ENCODE assay signal across 27 cellular contexts in the genomic region with DNA sequence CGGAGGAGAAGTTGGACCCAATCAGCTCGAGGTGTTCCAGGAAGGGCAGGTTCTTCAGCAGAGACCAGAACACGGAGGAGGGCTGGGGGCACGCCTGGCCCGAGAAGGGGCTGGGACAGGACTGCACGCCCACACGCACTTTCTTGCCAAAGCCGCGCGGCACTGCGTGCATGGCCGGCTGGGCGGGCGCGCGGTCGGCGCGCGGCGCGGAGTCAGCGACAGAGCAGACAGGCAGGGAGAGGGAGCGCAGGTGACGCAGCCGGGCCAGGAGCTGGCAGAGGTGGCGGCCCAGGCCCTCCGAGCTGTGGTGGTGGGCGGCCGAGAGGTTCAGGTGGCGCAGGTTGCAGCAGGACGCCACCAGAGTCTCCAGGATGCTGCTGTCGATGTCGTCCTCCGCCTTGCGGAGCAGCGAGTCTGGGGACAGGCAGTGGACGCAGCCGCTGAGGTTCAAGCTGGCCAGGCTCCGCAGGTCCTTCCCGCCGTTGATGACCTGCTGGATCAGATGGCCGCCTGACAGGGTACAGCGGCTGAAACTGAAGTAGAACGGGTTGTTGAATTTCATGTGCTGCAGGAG.
"Had no signal": no experiment of that assay in that cellular context is flagged by ENCODE, and none has a peak within 500 bp of the region (broad histone marks: within the 10 kb centered on the region; RNA-seq: fewer than 3 reads in every experiment).

No MANE protein-coding gene starts in this region.

- H3K27ac ChIP-seq: epithelial cell of prostate, gastrocnemius medialis, neural progenitor cell, pancreas, right lobe of liver, thoracic aorta, tibial nerve, upper lobe of left lung, uterus had no signal

- DNase-seq: cortex of kidney; effector memory CD8-positive, alpha-beta T cell; foreskin fibroblast; gastrocnemius medialis; kidney; mesenchymal stem cell; mucosa of descending colon; naive B cell; occipital lobe; pancreas; right lobe of liver; small intestine; stimulated activated CD4-positive, alpha-beta T cell treated with anti-CD3 and anti-CD28 coated beads, Interleukin-15, amount 100 ng/mL, for 24 hours; stimulated activated CD4-positive, alpha-beta T cell treated with anti-CD3 and anti-CD28 coated beads, Interleukin-2, amount 100 ng/mL, for 48 hours; stimulated activated naive B cell treated with anti-CD40 and anti-IgM and Interleukin-4, amounts not matched to agents 10 μg/mL and 1 μg/mL and 100 μg/mL, for 72 hours; uterus had no signal

- H3K27me3 ChIP-seq: gastrocnemius medialis, neural progenitor cell, pancreas, right lobe of liver, tibial nerve, upper lobe of left lung, uterus had no signal

- H3K9me3 Mint-ChIP-seq: effector memory CD8-positive, alpha-beta T cell; mesothelial cell of epicardium; naive B cell; nephron; neural progenitor cell; stimulated activated naive B cell treated with anti-CD40 and anti-IgM and Interleukin-4, amounts not matched to agents 10 μg/mL and 1 μg/mL and 100 μg/mL, for 72 hours; stimulated activated naive CD8-positive, alpha-beta T cell treated with anti-CD3 and anti-CD28 coated beads, Interleukin-15, Interleukin-2, amounts not matched to agents 100 ng/mL and 50 ng/mL, for 24 hours had no signal

- H3K27ac Mint-ChIP-seq: effector memory CD8-positive, alpha-beta T cell; mesothelial cell of epicardium; nephron; neural progenitor cell; stimulated activated naive B cell treated with anti-CD40 and anti-IgM and Interleukin-4, amounts not matched to agents 10 μg/mL and 1 μg/mL and 100 μg/mL, for 72 hours; stimulated activated naive CD8-positive, alpha-beta T cell treated with anti-CD3 and anti-CD28 coated beads, Interleukin-15, Interleukin-2, amounts not matched to agents 100 ng/mL and 50 ng/mL, for 24 hours had no signal

- H3K4me3 ChIP-seq: gastrocnemius medialis, lung, mucosa of descending colon, neural progenitor cell, pancreas, right lobe of liver, thoracic aorta, tibial nerve, upper lobe of left lung, uterus had no signal

- H3K9me3 ChIP-seq: gastrocnemius medialis, mucosa of descending colon, pancreas, right lobe of liver, thoracic aorta, tibial nerve, upper lobe of left lung, uterus had no signal

- ATAC-seq: effector memory CD8-positive, alpha-beta T cell; esophagus mucosa; gastrocnemius medialis; left lobe of liver; mucosa of descending colon; pancreas; right lobe of liver; stimulated activated naive B cell treated with anti-CD40 and anti-IgM and Interleukin-4, amounts not matched to agents 10 μg/mL and 1 μg/mL and 100 μg/mL, for 72 hours had no signal

- FAIRE-seq: kidney, pancreas, small intestine had no signal

- H3K27me3 Mint-ChIP-seq: effector memory CD8-positive, alpha-beta T cell; naive B cell; stimulated activated naive B cell treated with anti-CD40 and anti-IgM and Interleukin-4, amounts not matched to agents 10 μg/mL and 1 μg/mL and 100 μg/mL, for 72 hours; stimulated activated naive CD8-positive, alpha-beta T cell treated with anti-CD3 and anti-CD28 coated beads, Interleukin-15, Interleukin-2, amounts not matched to agents 100 ng/mL and 50 ng/mL, for 24 hours had no signal

- H3K4me1 ChIP-seq: neural progenitor cell, upper lobe of left lung, uterus had no signal

- H3K4me2 ChIP-seq: neural progenitor cell had no signal

- H3K36me3 Mint-ChIP-seq: naive B cell had no signal

- H3K4me1 Mint-ChIP-seq: nephron had no signal

- H2AFZ ChIP-seq: neural progenitor cell had no signal

- H3K36me3 ChIP-seq: neural progenitor cell, uterus had no signal

- H3K4me3 Mint-ChIP-seq: effector memory CD8-positive, alpha-beta T cell; mesothelial cell of epicardium; naive B cell; nephron; neural progenitor cell; stimulated activated naive B cell treated with anti-CD40 and anti-IgM and Interleukin-4, amounts not matched to agents 10 μg/mL and 1 μg/mL and 100 μg/mL, for 72 hours; stimulated activated naive CD8-positive, alpha-beta T cell treated with anti-CD3 and anti-CD28 coated beads, Interleukin-15, Interleukin-2, amounts not matched to agents 100 ng/mL and 50 ng/mL, for 24 hours had no signal

- H3K9ac ChIP-seq: neural progenitor cell had no signal
